In the genomic region with DNA sequence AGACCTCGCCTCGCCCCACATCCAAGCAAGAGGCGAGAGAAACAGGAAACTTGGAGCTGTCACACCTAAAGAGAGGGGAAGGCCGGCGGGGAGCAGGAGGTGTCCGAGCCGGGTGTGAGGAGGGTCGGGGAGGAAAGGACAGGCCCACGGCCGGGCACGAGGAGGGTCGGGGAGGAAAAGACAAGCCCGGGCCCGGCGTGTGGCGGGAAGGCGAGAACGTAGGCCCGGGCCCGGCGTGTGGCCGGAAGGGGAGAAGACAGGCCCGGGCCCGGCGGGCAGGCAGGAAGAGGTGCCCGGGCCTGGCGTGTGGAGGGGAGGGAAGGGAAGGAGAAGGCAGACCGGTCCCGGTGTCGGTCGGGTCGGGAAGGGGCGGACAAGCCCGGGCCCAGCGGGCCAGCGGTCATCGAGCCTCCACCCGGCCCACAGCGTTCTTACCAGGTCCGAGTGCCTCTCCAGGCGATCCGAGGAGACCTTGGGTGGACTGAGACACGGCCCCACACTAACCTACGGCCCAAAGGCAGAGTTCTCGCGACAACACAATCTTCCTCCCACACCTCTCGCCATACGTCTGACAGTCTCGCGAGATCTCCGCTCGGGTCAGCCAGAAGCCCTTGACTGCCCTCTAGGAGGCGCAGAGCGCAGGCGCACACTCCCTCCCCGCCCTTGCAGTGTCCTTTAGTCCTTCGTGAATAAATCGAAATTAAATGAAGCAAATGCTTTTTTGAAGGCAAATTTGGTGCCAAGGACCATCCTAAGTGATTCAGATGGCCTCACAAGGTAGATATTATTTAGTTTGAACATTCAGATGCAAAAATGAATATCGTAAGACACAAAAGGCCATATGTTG, we compare ENCODE assay signal across 1 cellular context.
TF ChIP-seq lines count a peak whose summit lies in the region.

A gene (minus strand): TSS at position 533 of the 847 bp plus-strand sequence. CDS start 13,943 bp downstream, outside the sequence.

TF ChIP-seq in HepG2, 621 proteins besides CTCF, POLR2A, EP300 and RAD21 (continued from another document and continues in another):
- TF ChIP-seq, protein P1, sequence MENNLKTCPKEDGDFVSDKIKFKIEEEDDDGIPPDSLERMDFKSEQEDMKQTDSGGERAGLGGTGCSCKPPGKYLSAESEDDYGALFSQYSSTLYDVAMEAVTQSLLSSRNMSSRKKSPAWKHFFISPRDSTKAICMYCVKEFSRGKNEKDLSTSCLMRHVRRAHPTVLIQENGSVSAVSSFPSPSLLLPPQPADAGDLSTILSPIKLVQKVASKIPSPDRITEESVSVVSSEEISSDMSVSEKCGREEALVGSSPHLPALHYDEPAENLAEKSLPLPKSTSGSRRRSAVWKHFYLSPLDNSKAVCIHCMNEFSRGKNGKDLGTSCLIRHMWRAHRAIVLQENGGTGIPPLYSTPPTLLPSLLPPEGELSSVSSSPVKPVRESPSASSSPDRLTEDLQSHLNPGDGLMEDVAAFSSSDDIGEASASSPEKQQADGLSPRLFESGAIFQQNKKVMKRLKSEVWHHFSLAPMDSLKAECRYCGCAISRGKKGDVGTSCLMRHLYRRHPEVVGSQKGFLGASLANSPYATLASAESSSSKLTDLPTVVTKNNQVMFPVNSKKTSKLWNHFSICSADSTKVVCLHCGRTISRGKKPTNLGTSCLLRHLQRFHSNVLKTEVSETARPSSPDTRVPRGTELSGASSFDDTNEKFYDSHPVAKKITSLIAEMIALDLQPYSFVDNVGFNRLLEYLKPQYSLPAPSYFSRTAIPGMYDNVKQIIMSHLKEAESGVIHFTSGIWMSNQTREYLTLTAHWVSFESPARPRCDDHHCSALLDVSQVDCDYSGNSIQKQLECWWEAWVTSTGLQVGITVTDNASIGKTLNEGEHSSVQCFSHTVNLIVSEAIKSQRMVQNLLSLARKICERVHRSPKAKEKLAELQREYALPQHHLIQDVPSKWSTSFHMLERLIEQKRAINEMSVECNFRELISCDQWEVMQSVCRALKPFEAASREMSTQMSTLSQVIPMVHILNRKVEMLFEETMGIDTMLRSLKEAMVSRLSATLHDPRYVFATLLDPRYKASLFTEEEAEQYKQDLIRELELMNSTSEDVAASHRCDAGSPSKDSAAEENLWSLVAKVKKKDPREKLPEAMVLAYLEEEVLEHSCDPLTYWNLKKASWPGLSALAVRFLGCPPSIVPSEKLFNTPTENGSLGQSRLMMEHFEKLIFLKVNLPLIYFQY (CRISPR knock-in tag; IDR thresholded peaks at IDR 0.05; ENCODE audit: borderline replicate concordance): peak; percentile 44; the same call in 1 of the 2 replicates
- TF ChIP-seq, protein P2, sequence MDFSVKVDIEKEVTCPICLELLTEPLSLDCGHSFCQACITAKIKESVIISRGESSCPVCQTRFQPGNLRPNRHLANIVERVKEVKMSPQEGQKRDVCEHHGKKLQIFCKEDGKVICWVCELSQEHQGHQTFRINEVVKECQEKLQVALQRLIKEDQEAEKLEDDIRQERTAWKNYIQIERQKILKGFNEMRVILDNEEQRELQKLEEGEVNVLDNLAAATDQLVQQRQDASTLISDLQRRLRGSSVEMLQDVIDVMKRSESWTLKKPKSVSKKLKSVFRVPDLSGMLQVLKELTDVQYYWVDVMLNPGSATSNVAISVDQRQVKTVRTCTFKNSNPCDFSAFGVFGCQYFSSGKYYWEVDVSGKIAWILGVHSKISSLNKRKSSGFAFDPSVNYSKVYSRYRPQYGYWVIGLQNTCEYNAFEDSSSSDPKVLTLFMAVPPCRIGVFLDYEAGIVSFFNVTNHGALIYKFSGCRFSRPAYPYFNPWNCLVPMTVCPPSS (IDR thresholded peaks at IDR 0.05): no peak
- TF ChIP-seq SP2 (CRISPR knock-in tag; IDR thresholded peaks at IDR 0.05): no peak
- no peak; the same call in 1 of the 2 replicates for TF ChIP-seq ZNF543 (CRISPR knock-in tag; IDR thresholded peaks at IDR 0.05)
- peak; percentile 75 for TF ChIP-seq ZBTB38 (CRISPR knock-in tag; IDR thresholded peaks at IDR 0.05)
- TF ChIP-seq CBFB (CRISPR knock-in tag; IDR thresholded peaks at IDR 0.05): no peak
- no peak for TF ChIP-seq FLYWCH1 (CRISPR knock-in tag; IDR thresholded peaks at IDR 0.05)
- TF ChIP-seq ZKSCAN8 (CRISPR knock-in tag; IDR thresholded peaks at IDR 0.05; ENCODE audit: borderline replicate concordance): no peak
- no peak for TF ChIP-seq MAFG (CRISPR knock-in tag; IDR thresholded peaks at IDR 0.05)
- TF ChIP-seq ZMYM4 (CRISPR knock-in tag; IDR thresholded peaks at IDR 0.05): peak; percentile 88
- TF ChIP-seq ZNF674 (CRISPR knock-in tag; IDR thresholded peaks at IDR 0.05; ENCODE audit: low read depth): no peak
- TF ChIP-seq, protein P3, sequence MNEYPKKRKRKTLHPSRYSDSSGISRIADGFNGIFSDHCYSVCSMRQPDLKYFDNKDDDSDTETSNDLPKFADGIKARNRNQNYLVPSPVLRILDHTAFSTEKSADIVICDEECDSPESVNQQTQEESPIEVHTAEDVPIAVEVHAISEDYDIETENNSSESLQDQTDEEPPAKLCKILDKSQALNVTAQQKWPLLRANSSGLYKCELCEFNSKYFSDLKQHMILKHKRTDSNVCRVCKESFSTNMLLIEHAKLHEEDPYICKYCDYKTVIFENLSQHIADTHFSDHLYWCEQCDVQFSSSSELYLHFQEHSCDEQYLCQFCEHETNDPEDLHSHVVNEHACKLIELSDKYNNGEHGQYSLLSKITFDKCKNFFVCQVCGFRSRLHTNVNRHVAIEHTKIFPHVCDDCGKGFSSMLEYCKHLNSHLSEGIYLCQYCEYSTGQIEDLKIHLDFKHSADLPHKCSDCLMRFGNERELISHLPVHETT (CRISPR knock-in tag; conservative IDR thresholded peaks at IDR 0.05): no peak
- TF ChIP-seq ESRRA (CRISPR knock-in tag; IDR thresholded peaks at IDR 0.05; ENCODE audit: low read depth): peak; percentile 75
- TF ChIP-seq MEIS1 (CRISPR knock-in tag; IDR thresholded peaks at IDR 0.05; ENCODE audit: borderline replicate concordance): no peak
- TF ChIP-seq REXO4 (CRISPR knock-in tag; IDR thresholded peaks at IDR 0.05; ENCODE audit: borderline replicate concordance): no peak
- TF ChIP-seq ZNF44 (CRISPR knock-in tag; IDR thresholded peaks at IDR 0.05): peak; percentile 58
- TF ChIP-seq ZNF598 (CRISPR knock-in tag; IDR thresholded peaks at IDR 0.05; ENCODE audit: borderline replicate concordance): peak; percentile 17; the same call in 1 of the 2 replicates
- peak; percentile 71; the same call in 1 of the 2 replicates for TF ChIP-seq KDM2A (CRISPR knock-in tag; IDR thresholded peaks at IDR 0.05; ENCODE audit: borderline replicate concordance, low read depth)
- TF ChIP-seq RFX1 (IDR thresholded peaks at IDR 0.05): no peak
- TF ChIP-seq ZNF619 (CRISPR knock-in tag; IDR thresholded peaks at IDR 0.05): no peak; the same call in 1 of the 2 replicates
- TF ChIP-seq, protein P4, sequence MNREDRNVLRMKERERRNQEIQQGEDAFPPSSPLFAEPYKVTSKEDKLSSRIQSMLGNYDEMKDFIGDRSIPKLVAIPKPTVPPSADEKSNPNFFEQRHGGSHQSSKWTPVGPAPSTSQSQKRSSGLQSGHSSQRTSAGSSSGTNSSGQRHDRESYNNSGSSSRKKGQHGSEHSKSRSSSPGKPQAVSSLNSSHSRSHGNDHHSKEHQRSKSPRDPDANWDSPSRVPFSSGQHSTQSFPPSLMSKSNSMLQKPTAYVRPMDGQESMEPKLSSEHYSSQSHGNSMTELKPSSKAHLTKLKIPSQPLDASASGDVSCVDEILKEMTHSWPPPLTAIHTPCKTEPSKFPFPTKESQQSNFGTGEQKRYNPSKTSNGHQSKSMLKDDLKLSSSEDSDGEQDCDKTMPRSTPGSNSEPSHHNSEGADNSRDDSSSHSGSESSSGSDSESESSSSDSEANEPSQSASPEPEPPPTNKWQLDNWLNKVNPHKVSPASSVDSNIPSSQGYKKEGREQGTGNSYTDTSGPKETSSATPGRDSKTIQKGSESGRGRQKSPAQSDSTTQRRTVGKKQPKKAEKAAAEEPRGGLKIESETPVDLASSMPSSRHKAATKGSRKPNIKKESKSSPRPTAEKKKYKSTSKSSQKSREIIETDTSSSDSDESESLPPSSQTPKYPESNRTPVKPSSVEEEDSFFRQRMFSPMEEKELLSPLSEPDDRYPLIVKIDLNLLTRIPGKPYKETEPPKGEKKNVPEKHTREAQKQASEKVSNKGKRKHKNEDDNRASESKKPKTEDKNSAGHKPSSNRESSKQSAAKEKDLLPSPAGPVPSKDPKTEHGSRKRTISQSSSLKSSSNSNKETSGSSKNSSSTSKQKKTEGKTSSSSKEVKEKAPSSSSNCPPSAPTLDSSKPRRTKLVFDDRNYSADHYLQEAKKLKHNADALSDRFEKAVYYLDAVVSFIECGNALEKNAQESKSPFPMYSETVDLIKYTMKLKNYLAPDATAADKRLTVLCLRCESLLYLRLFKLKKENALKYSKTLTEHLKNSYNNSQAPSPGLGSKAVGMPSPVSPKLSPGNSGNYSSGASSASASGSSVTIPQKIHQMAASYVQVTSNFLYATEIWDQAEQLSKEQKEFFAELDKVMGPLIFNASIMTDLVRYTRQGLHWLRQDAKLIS (CRISPR knock-in tag; IDR thresholded peaks at IDR 0.05): peak; percentile 88; the same call in 1 of the 2 replicates
- TF ChIP-seq MAFK (conservative IDR thresholded peaks at IDR 0.05 in 1 of 2, IDR thresholded peaks at IDR 0.05 in 1 of 2; ENCODE audit: low read length in 2 of 2): no peak
- no peak for TF ChIP-seq ZNF567 (CRISPR knock-in tag; IDR thresholded peaks at IDR 0.05; ENCODE audit: borderline replicate concordance)
- TF ChIP-seq, protein P5, sequence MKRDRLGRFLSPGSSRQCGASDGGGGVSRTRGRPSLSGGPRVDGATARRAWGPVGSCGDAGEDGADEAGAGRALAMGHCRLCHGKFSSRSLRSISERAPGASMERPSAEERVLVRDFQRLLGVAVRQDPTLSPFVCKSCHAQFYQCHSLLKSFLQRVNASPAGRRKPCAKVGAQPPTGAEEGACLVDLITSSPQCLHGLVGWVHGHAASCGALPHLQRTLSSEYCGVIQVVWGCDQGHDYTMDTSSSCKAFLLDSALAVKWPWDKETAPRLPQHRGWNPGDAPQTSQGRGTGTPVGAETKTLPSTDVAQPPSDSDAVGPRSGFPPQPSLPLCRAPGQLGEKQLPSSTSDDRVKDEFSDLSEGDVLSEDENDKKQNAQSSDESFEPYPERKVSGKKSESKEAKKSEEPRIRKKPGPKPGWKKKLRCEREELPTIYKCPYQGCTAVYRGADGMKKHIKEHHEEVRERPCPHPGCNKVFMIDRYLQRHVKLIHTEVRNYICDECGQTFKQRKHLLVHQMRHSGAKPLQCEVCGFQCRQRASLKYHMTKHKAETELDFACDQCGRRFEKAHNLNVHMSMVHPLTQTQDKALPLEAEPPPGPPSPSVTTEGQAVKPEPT (CRISPR knock-in tag; IDR thresholded peaks at IDR 0.05; ENCODE audit: low read depth): no peak
- no peak for TF ChIP-seq CHCHD3 (CRISPR knock-in tag; IDR thresholded peaks at IDR 0.05)
- TF ChIP-seq ZNF367 (CRISPR knock-in tag; IDR thresholded peaks at IDR 0.05; ENCODE audit: borderline replicate concordance): no peak
- TF ChIP-seq, protein P6, sequence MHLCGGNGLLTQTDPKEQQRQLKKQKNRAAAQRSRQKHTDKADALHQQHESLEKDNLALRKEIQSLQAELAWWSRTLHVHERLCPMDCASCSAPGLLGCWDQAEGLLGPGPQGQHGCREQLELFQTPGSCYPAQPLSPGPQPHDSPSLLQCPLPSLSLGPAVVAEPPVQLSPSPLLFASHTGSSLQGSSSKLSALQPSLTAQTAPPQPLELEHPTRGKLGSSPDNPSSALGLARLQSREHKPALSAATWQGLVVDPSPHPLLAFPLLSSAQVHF (CRISPR knock-in tag; IDR thresholded peaks at IDR 0.05): no peak
- peak; percentile 80; the same call in 1 of the 2 replicates for TF ChIP-seq HNRNPL (IDR thresholded peaks at IDR 0.05; ENCODE audit: low read depth, low read length)
- TF ChIP-seq ZFP36L2 (CRISPR knock-in tag; IDR thresholded peaks at IDR 0.05): no peak
- TF ChIP-seq, protein P7, sequence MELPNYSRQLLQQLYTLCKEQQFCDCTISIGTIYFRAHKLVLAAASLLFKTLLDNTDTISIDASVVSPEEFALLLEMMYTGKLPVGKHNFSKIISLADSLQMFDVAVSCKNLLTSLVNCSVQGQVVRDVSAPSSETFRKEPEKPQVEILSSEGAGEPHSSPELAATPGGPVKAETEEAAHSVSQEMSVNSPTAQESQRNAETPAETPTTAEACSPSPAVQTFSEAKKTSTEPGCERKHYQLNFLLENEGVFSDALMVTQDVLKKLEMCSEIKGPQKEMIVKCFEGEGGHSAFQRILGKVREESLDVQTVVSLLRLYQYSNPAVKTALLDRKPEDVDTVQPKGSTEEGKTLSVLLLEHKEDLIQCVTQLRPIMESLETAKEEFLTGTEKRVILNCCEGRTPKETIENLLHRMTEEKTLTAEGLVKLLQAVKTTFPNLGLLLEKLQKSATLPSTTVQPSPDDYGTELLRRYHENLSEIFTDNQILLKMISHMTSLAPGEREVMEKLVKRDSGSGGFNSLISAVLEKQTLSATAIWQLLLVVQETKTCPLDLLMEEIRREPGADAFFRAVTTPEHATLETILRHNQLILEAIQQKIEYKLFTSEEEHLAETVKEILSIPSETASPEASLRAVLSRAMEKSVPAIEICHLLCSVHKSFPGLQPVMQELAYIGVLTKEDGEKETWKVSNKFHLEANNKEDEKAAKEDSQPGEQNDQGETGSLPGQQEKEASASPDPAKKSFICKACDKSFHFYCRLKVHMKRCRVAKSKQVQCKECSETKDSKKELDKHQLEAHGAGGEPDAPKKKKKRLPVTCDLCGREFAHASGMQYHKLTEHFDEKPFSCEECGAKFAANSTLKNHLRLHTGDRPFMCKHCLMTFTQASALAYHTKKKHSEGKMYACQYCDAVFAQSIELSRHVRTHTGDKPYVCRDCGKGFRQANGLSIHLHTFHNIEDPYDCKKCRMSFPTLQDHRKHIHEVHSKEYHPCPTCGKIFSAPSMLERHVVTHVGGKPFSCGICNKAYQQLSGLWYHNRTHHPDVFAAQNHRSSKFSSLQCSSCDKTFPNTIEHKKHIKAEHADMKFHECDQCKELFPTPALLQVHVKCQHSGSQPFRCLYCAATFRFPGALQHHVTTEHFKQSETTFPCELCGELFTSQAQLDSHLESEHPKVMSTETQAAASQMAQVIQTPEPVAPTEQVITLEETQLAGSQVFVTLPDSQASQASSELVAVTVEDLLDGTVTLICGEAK (IDR thresholded peaks at IDR 0.05): no peak
- TF ChIP-seq, protein P7 (CRISPR knock-in tag; IDR thresholded peaks at IDR 0.05): peak; percentile 25; the same call in 1 of the 2 replicates
